In the genomic region with DNA sequence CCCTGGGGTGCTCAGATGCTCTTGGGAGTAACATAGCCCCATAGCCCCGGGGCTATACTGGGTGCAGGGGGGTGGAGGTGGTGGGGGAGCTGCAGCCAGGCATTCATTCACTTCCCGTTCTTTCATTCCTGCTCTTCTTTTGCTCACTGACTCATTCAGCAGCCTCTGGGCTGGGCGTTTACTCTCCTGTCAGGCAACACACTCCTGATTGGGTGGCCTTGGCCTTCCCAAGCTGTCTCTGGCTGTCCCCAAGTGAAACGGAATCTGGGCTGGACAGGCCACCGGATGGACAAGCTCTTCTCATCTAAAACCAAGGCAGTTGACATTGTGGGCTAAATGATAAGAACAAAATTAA, we compare ENCODE assay signal across 9 cellular contexts. TPM values are rescaled to one million over a fixed set of nuclear protein-coding genes. Genes with fewer than 3 reads are reported as not detected.
A peak's percentile ranks its signal among the peaks of the same experiment; 100 is the strongest.
DNase-seq lines count a peak whose midpoint lies in the region; ATAC-seq and TF ChIP-seq lines count a peak whose summit lies in the region.
"Had no signal": no experiment of that assay in that cellular context is flagged by ENCODE, and none has a peak within 500 bp of the region (broad histone marks: within the 10 kb centered on the region; RNA-seq: fewer than 3 reads in every experiment).

No MANE protein-coding gene starts in this region.

- H3K27ac Mint-ChIP-seq in CD14-positive monocyte, result no peak overlapping the region

- no peaks in the 10 kb centered on the region for H3K36me3 Mint-ChIP-seq in CD14-positive monocyte

- H3K27me3 Mint-ChIP-seq in CD14-positive monocyte (ENCODE audit: low read depth in 3 of 3), result peaks cover 0 to 5% (median 1%) of the 10 kb centered on the region in 3 donors

- WGBS in testis, 2 donors, result 33% methylated on average over 5 of the region's 5 CpGs

- H3K9me3 ChIP-seq in testis, result no peaks in the 10 kb centered on the region

- no peak for TF ChIP-seq CTCF in testis (IDR thresholded peaks at IDR 0.05)
- no peak for TF ChIP-seq CTCF in CD14-positive monocyte (IDR thresholded peaks at IDR 0.05)

- TF ChIP-seq POLR2A in testis (IDR thresholded peaks at IDR 0.05), result no peak

- ATAC-seq in HG03280 (IDR thresholded peaks at IDR 0.05; ENCODE audit: unreplicated experiment), result no peak

- DNase-seq in HT-29 (ENCODE audit: low spot score) (peak; percentile 17), caudate nucleus (lab: John Stamatoyannopoulos, UW) (peak in 1 of 61 donors; percentile 58), left kidney (ENCODE audit: low read depth, low spot score) (peak; percentile 70), testis (peak; percentile 77), UCSD-AML1 (lab: John Stamatoyannopoulos, UW; ENCODE audit: unreplicated experiment) (no peak), CD14-positive monocyte (ENCODE audit: low spot score) (no peak), NCI-H187 treated with DMSO at 0.1 percent for 48 hours (lab: John Stamatoyannopoulos, UW) (no peak)
- DNase-seq: NCI-H2107 had no signal

- peaks cover 0 to 2% (median 0%) of the 10 kb centered on the region in 7 donors for H3K9me3 Mint-ChIP-seq in CD14-positive monocyte

- no peaks in the 10 kb centered on the region for H3K27me3 ChIP-seq in testis

- H3K4me1 Mint-ChIP-seq in CD14-positive monocyte, result no peaks in the 10 kb centered on the region

- H3K4me3 Mint-ChIP-seq in CD14-positive monocyte, result no peak overlapping the region

- intact Hi-C loops in testis (cut with DNase I; ENCODE audit: low total_unique reads) (no loop called here), CD14-positive monocyte (cut with micrococcal nuclease) (no loop called here)

- H3K27ac ChIP-seq in caudate nucleus (ENCODE audit: low read depth, low read length) (peak overlapping the region; percentile 93), testis (peak overlapping the region; percentile 28 to 62)

- H3K36me3 ChIP-seq in testis (ENCODE audit: low read depth, missing control alignments), result no peaks in the 10 kb centered on the region

- H3K4me3 ChIP-seq in testis, result no peak overlapping the region

- peaks cover 65% of the 10 kb centered on the region for H3K4me1 ChIP-seq in testis

RNA-seq across cellular contexts. Expression of a gene that starts 34.6 kb away (rescaled TPM):
- 12.3 and 14.1 TPM in 2 replicates for total RNA-seq in HT-29 (2014; rRNA removed; shearing (Covaris generic))
- 100 to 1,000 TPM; 107 to 218 TPM for total RNA-seq in testis
- polyA plus RNA-seq in testis (ENCODE audit: insufficient read depth, low read depth, low replicate concordance) (55.3 TPM), CD14-positive monocyte (not detected)

Comparison
In these comparisons a context has a peak if more than half of its experiments do, and no peak if none do; other contexts are left out.
1. DNase-seq: peak in HT-29 (single experiment), left kidney (single experiment) and testis (single experiment); none in UCSD-AML1 (single experiment), CD14-positive monocyte (single experiment) and NCI-H187 treated with DMSO at 0.1 percent for 48 hours (single experiment).